20 cellular contexts compared by ENCODE assay signal in genomic region chr1:200634449-200635122, GRCh38. TPM values are rescaled to one million over a fixed set of nuclear protein-coding genes. Genes with fewer than 3 reads are reported as not detected.
DNase-seq lines count a peak whose midpoint lies in the region; ATAC-seq and TF ChIP-seq lines count a peak whose summit lies in the region.
"Had no signal": no experiment of that assay in that cellular context is flagged by ENCODE, and none has a peak within 500 bp of the region (broad histone marks: within the 10 kb centered on the region; RNA-seq: fewer than 3 reads in every experiment).

No MANE protein-coding gene starts in this region.

- intact Hi-C loops in OCI-LY7 (cut with micrococcal nuclease; ENCODE audit: unreplicated experiment): no loop called here

- no peaks in the 10 kb centered on the region for H3K27me3 ChIP-seq in foreskin keratinocyte
- H3K27me3 ChIP-seq: BLaER1, colonic mucosa, neutrophil had no signal

- no peak overlapping the region for H3K4me2 ChIP-seq in OCI-LY7 (ENCODE audit: low read length)
- H3K4me2 ChIP-seq: BLaER1, PC-9 had no signal

- H3K4me3 ChIP-seq in GM12864 (ENCODE audit: low read depth, low read length): no peak overlapping the region; the same call in 1 of the 2 replicates
- no peak overlapping the region for H3K4me3 ChIP-seq in OCI-LY7 (ENCODE audit: low read depth, low read length, poor library complexity, severe bottlenecking)
- H3K4me3 ChIP-seq: BLaER1, colonic mucosa, PC-9 had no signal

- H3K27ac ChIP-seq in OCI-LY7 (ENCODE audit: low read depth, low read length, poor library complexity, severe bottlenecking): no peak overlapping the region
- H3K27ac ChIP-seq in foreskin keratinocyte: no peak overlapping the region
- H3K27ac ChIP-seq: BLaER1, colonic mucosa, neutrophil, PC-9 had no signal

- no peaks in the 10 kb centered on the region for H4K20me1 ChIP-seq in OCI-LY7 (ENCODE audit: insufficient read depth, low read length)
- H4K20me1 ChIP-seq: BLaER1 had no signal

- TF ChIP-seq CTCF in GM12864 (IDR thresholded peaks at IDR 0.05; ENCODE audit: low read depth, low read length, missing control alignments) (peak; percentile 60), OCI-LY7 (conservative IDR thresholded peaks at IDR 0.05; ENCODE audit: low read length) (peak; percentile 52; the same call in 1 of the 2 replicates), foreskin keratinocyte (conservative IDR thresholded peaks at IDR 0.05) (peak; percentile 38)

- BruUV-seq in OCI-LY7 (replicated peaks; lab: Mats Ljungman, UMichigan): no TSS peak

- H3K9me2 ChIP-seq in OCI-LY7 (ENCODE audit: insufficient read depth, low read length): no peaks in the 10 kb centered on the region

- H3K36me3 ChIP-seq in OCI-LY7 (ENCODE audit: insufficient read depth, low read length): no peaks in the 10 kb centered on the region
- H3K36me3 ChIP-seq: BLaER1, colonic mucosa, neutrophil had no signal

- no peak overlapping the region for H2AFZ ChIP-seq in OCI-LY7 (ENCODE audit: low read length)
- H2AFZ ChIP-seq: PC-9 had no signal

- no peaks in the 10 kb centered on the region for H3K79me2 ChIP-seq in OCI-LY7 (ENCODE audit: insufficient read depth, low read depth, low read length)

- ATAC-seq in GM21786 (IDR thresholded peaks at IDR 0.05; ENCODE audit: unreplicated experiment): peak; percentile 51
- ATAC-seq in foreskin keratinocyte: no peak
- ATAC-seq: activated CD8-positive, alpha-beta T cell treated with anti-CD3 and anti-CD28 coated beads for 36 hours; activated T-helper 17 cell treated with anti-CD3 and anti-CD28 coated beads, Interleukin-2, amount 50 U/mL, for 72 hours had no signal

- H3K4me1 ChIP-seq in OCI-LY7 (ENCODE audit: insufficient read depth, low read length, poor library complexity, severe bottlenecking) (no peaks in the 10 kb centered on the region), foreskin keratinocyte (no peaks in the 10 kb centered on the region)
- H3K4me1 ChIP-seq: BLaER1, colonic mucosa had no signal

- CTCF ChIA-PET in OCI-LY7 (lab: Charles Lee; ENCODE audit: unreplicated experiment): no interaction called here

- POLR2A ChIA-PET in OCI-LY7 (lab: Charles Lee): no interaction called here

- no peak for DNase-seq in GM12864 (ENCODE audit: low read depth)
- no peak for DNase-seq in OCI-LY7 (ENCODE audit: low spot score)
- DNase-seq in foreskin keratinocyte: no peak
- DNase-seq in NCI-H2029 treated with DMSO at 0.1 percent for 48 hours (lab: John Stamatoyannopoulos, UW): no peak
- DNase-seq in NCI-H128 (lab: John Stamatoyannopoulos, UW; ENCODE audit: unreplicated experiment): no peak
- no peak for DNase-seq in NCI-H2081 treated with DMSO at 0.1 percent for 48 hours (lab: John Stamatoyannopoulos, UW)
- DNase-seq: activated CD8-positive, alpha-beta T cell treated with anti-CD3 and anti-CD28 coated beads for 36 hours; amniotic stem cell; colonic mucosa; EL; erythroblast; kidney glomerular epithelial cell; midbrain; NCI-H1436; NCI-H345; PC-9 had no signal

- H3K9me3 ChIP-seq in OCI-LY7 (ENCODE audit: low read length): no peaks in the 10 kb centered on the region
- H3K9me3 ChIP-seq: BLaER1, colonic mucosa, neutrophil had no signal

RNA-seq across cellular contexts. Expression of gene KIF14, which starts 14.0 kb away (rescaled TPM):
- 15.0 and 17.8 TPM in 2 replicates for total RNA-seq in OCI-LY7 (2014; rRNA removed; shearing (Covaris generic))
- 20.1 and 23.2 TPM in 2 replicates for total RNA-seq in OCI-LY7 (2022)
- total RNA-seq in foreskin keratinocyte: 19.1 and 24.9 TPM in 2 replicates
- 2.5 and 3.7 TPM in 2 replicates for polyA plus RNA-seq in foreskin keratinocyte

RNA-seq across cellular contexts. Expression of gene DDX59, which starts 35.1 kb away (rescaled TPM):
- 22.4 and 28.7 TPM in 2 replicates for total RNA-seq in OCI-LY7 (2014; rRNA removed; shearing (Covaris generic))
- 24.6 and 25.4 TPM in 2 replicates for total RNA-seq in OCI-LY7 (2022)
- 14.0 and 14.4 TPM in 2 replicates for total RNA-seq in foreskin keratinocyte
- polyA plus RNA-seq in foreskin keratinocyte: 10.7 and 12.3 TPM in 2 replicates
